ENCODE assay signal across 21 cellular contexts in genomic region chr3:172070269-172070668, GRCh38. TPM values are rescaled to one million over a fixed set of nuclear protein-coding genes. Genes with fewer than 3 reads are reported as not detected.
A peak's percentile ranks its signal among the peaks of the same experiment; 100 is the strongest.
DNase-seq lines count a peak whose midpoint lies in the region; ATAC-seq and TF ChIP-seq lines count a peak whose summit lies in the region.
"Had no signal": no experiment of that assay in that cellular context is flagged by ENCODE, and none has a peak within 500 bp of the region (broad histone marks: within the 10 kb centered on the region; RNA-seq: fewer than 3 reads in every experiment).

No MANE protein-coding gene starts in this region.

- H3K23ac ChIP-seq in trophoblast cell (ENCODE audit: low read length): no peak overlapping the region

- CTCF ChIA-PET in OCI-LY7 (lab: Charles Lee; ENCODE audit: unreplicated experiment): no interaction called here
- CTCF ChIA-PET in PC-9 (lab: Charles Lee): no interaction called here

- H3K27ac Mint-ChIP-seq in HFFc6: peak overlapping the region; percentile 29; the same call in 1 of the 2 replicates
- H3K27ac Mint-ChIP-seq: activated CD4-positive, alpha-beta T cell treated with anti-CD3 and anti-CD28 coated beads, Interleukin-2, amount 10 ng/mL, durations not matched to agents 24 days and 14 days; CD8-positive, alpha-beta T cell; stimulated activated effector memory CD8-positive, alpha-beta T cell treated with anti-CD3 and anti-CD28 coated beads, Interleukin-12 subunit alpha, Interleukin-12 subunit beta, amount 100 ng/mL, for 72 hours had no signal

- H3K27me3 ChIP-seq in ACC112 (ENCODE audit: insufficient read depth, low read length) (no peaks in the 10 kb centered on the region), trophoblast cell (ENCODE audit: insufficient read depth, low read length) (no peaks in the 10 kb centered on the region), prostate gland (replicated peaks; ENCODE audit: insufficient read depth) (no peaks in the 10 kb centered on the region), PC-9 (ENCODE audit: insufficient read depth, low read depth) (no peaks in the 10 kb centered on the region)
- H3K27me3 ChIP-seq: upper lobe of left lung had no signal

- no peak overlapping the region for H2BK12ac ChIP-seq in trophoblast cell (ENCODE audit: low read length)

- peaks cover 89% of the 10 kb centered on the region for H3F3A ChIP-seq in PC-9 (ENCODE audit: insufficient read depth, low read depth)

- H3K14ac ChIP-seq in trophoblast cell (ENCODE audit: low read length): no peak overlapping the region

- no peak for TF ChIP-seq CTCF in HFFc6 (IDR thresholded peaks at IDR 0.05)
- no peak for TF ChIP-seq CTCF in fibroblast of the aortic adventitia (IDR thresholded peaks at IDR 0.05; ENCODE audit: insufficient read depth, low read length)
- no peak for TF ChIP-seq CTCF in prostate gland (IDR thresholded peaks at IDR 0.05)
- no peak for TF ChIP-seq CTCF in OCI-LY7 (conservative IDR thresholded peaks at IDR 0.05; ENCODE audit: low read length)
- no peak for TF ChIP-seq CTCF in PC-9 (conservative IDR thresholded peaks at IDR 0.05)

- no peaks in the 10 kb centered on the region for H3K79me1 ChIP-seq in trophoblast cell (ENCODE audit: low read length)

- no peak overlapping the region for H4K12ac ChIP-seq in trophoblast cell (ENCODE audit: low read depth, low read length)

- H3K4me3 Mint-ChIP-seq in HFFc6: no peak overlapping the region
- H3K4me3 Mint-ChIP-seq: activated CD4-positive, alpha-beta T cell treated with anti-CD3 and anti-CD28 coated beads, Interleukin-2, amount 10 ng/mL, durations not matched to agents 24 days and 14 days; CD8-positive, alpha-beta T cell; stimulated activated effector memory CD8-positive, alpha-beta T cell treated with anti-CD3 and anti-CD28 coated beads, Interleukin-12 subunit alpha, Interleukin-12 subunit beta, amount 100 ng/mL, for 72 hours had no signal

- POLR2A ChIA-PET in OCI-LY7 (lab: Charles Lee): interaction anchor here (0.6 to 1.2 kb wide), 5 partner anchors 11 to 67 kb away, joined by 3 to 4 read pairs (median 3); no protein-coding TSS in a partner anchor
- POLR2A ChIA-PET in PC-9 (lab: Charles Lee; ENCODE audit: unreplicated experiment): no interaction called here

- H3K4ac ChIP-seq in trophoblast cell (ENCODE audit: low read depth, low read length): peak overlapping the region; percentile 8

- H3K79me2 ChIP-seq in ACC112 (ENCODE audit: control insufficient read depth, insufficient read depth, low read length, unreplicated experiment): peaks cover 99% of the 10 kb centered on the region
- peaks cover 4% of the 10 kb centered on the region for H3K79me2 ChIP-seq in trophoblast cell (ENCODE audit: control insufficient read depth, insufficient read depth, low read length, poor library complexity)
- H3K79me2 ChIP-seq in OCI-LY7 (ENCODE audit: insufficient read depth, low read depth, low read length): no peaks in the 10 kb centered on the region
- peaks cover 100% of the 10 kb centered on the region for H3K79me2 ChIP-seq in PC-9 (ENCODE audit: low read depth)

- H2BK5ac ChIP-seq in trophoblast cell (ENCODE audit: low read depth, low read length, poor library complexity): no peak overlapping the region

- H3K27ac ChIP-seq in ACC112 (ENCODE audit: low read depth, low read length) (peak overlapping the region; percentile 15), trophoblast cell (ENCODE audit: low read depth, low read length) (no peak overlapping the region), prostate gland (no peak overlapping the region), OCI-LY7 (ENCODE audit: low read depth, low read length, poor library complexity, severe bottlenecking) (no peak overlapping the region), PC-9 (no peak overlapping the region)

- H3K9me2 ChIP-seq in OCI-LY7 (ENCODE audit: insufficient read depth, low read length) (no peaks in the 10 kb centered on the region), PC-9 (ENCODE audit: insufficient read depth) (no peaks in the 10 kb centered on the region)

- intact Hi-C loops in prostate gland (cut with DNase I): no loop called here
- intact Hi-C loops in OCI-LY7 (cut with micrococcal nuclease; ENCODE audit: unreplicated experiment): no loop called here
- intact Hi-C loops in PC-9 (cut with micrococcal nuclease; ENCODE audit: unreplicated experiment): no loop called here

- no peak overlapping the region for H4K91ac ChIP-seq in trophoblast cell (ENCODE audit: low read depth, low read length)

- H3K4me1 ChIP-seq in ACC112 (ENCODE audit: control insufficient read depth, insufficient read depth, low read length, unreplicated experiment): peaks cover 82% of the 10 kb centered on the region
- H3K4me1 ChIP-seq in trophoblast cell (ENCODE audit: control insufficient read depth in 1 of 2, insufficient read depth in 2 of 2, low read length in 2 of 2): peaks cover 0 to 11% of the 10 kb centered on the region in 2 experiments
- H3K4me1 ChIP-seq in prostate gland (replicated peaks): peaks cover 3% of the 10 kb centered on the region
- peaks cover 15% of the 10 kb centered on the region for H3K4me1 ChIP-seq in OCI-LY7 (ENCODE audit: insufficient read depth, low read length, poor library complexity, severe bottlenecking)
- peaks cover 10% of the 10 kb centered on the region; the same call in 1 of the 2 replicates for H3K4me1 ChIP-seq in PC-9 (replicated peaks; ENCODE audit: insufficient read depth)

- ATAC-seq in GM21528 (IDR thresholded peaks at IDR 0.05; ENCODE audit: low FRiP score, unreplicated experiment): no peak
- ATAC-seq: CD8-positive, alpha-beta T cell; stimulated activated effector memory CD8-positive, alpha-beta T cell treated with anti-CD3 and anti-CD28 coated beads, Interleukin-12 subunit alpha, Interleukin-12 subunit beta, amount 100 ng/mL, for 72 hours had no signal

- no peak overlapping the region for H3K18ac ChIP-seq in trophoblast cell (ENCODE audit: low read length)

- no peak overlapping the region for H2BK120ac ChIP-seq in trophoblast cell (ENCODE audit: insufficient read depth, low read length, poor library complexity)

- TF ChIP-seq POLR2A in prostate gland (IDR thresholded peaks at IDR 0.05): no peak

- H4K20me1 ChIP-seq in OCI-LY7 (ENCODE audit: insufficient read depth, low read length) (no peaks in the 10 kb centered on the region), PC-9 (ENCODE audit: insufficient read depth) (peaks cover 98% of the 10 kb centered on the region)

- no peak overlapping the region for H2AK5ac ChIP-seq in trophoblast cell (ENCODE audit: low read length)

- peaks cover 23% of the 10 kb centered on the region; the same call in 1 of the 2 replicates for H3K36me3 ChIP-seq in ACC112 (ENCODE audit: insufficient read depth, low read length)
- peaks cover 0 to 6% of the 10 kb centered on the region in 2 experiments for H3K36me3 ChIP-seq in trophoblast cell (ENCODE audit: control insufficient read depth in 1 of 2, insufficient read depth in 2 of 2, low read length in 2 of 2)
- no peaks in the 10 kb centered on the region for H3K36me3 ChIP-seq in prostate gland
- no peaks in the 10 kb centered on the region for H3K36me3 ChIP-seq in OCI-LY7 (ENCODE audit: insufficient read depth, low read length)
- peaks cover 79% of the 10 kb centered on the region for H3K36me3 ChIP-seq in PC-9 (ENCODE audit: low read depth)

- no CpG with 5 or more reads among the region's 6 CpGs for WGBS in trophoblast cell (ENCODE audit: extremely low coverage, insufficient coverage, insufficient read length)
- WGBS in prostate gland: 67% methylated on average over 6 of the region's 6 CpGs

- no peak for DNase-seq in HFFc6
- DNase-seq in fibroblast of the aortic adventitia (ENCODE audit: low read depth): peak; percentile 36
- no peak for DNase-seq in trophoblast cell
- DNase-seq in prostate gland (ENCODE audit: low spot score): no peak
- no peak for DNase-seq in OCI-LY7 (ENCODE audit: low spot score)
- DNase-seq in PC-9: no peak
- DNase-seq: activated CD4-positive, alpha-beta T cell treated with anti-CD3 and anti-CD28 coated beads, Interleukin-2, amount 10 ng/mL, durations not matched to agents 24 days and 14 days; activated CD8-positive, alpha-beta memory T cell treated with anti-CD3 and anti-CD28 coated beads, Interleukin-2, amount 50 U/mL, for 4 hours; activated gamma-delta T cell; aorta; CD8-positive, alpha-beta T cell; DMS79 treated with DMSO at 0.1 percent for 48 hours; foreskin fibroblast; NCI-H146; NCI-H345; posterior cingulate gyrus; stimulated activated CD4-positive, alpha-beta T cell treated with anti-CD3 and anti-CD28 coated beads, Interleukin-12 subunit alpha, Interleukin-12 subunit beta, amount 100 ng/mL, for 4 hours; upper lobe of left lung had no signal

- H4K8ac ChIP-seq in trophoblast cell (ENCODE audit: low read depth, low read length): no peak overlapping the region

- H3K4me3 ChIP-seq in ACC112 (ENCODE audit: low read depth, low read length): no peak overlapping the region
- H3K4me3 ChIP-seq in fibroblast of the aortic adventitia (ENCODE audit: low read depth, low read length): peak overlapping the region; percentile 15
- no peak overlapping the region for H3K4me3 ChIP-seq in trophoblast cell (ENCODE audit: low read depth, low read length)
- H3K4me3 ChIP-seq in prostate gland: no peak overlapping the region
- no peak overlapping the region for H3K4me3 ChIP-seq in OCI-LY7 (ENCODE audit: low read depth, low read length, poor library complexity, severe bottlenecking)
- no peak overlapping the region for H3K4me3 ChIP-seq in PC-9
- H3K4me3 ChIP-seq: upper lobe of left lung had no signal

- H3K9me3 ChIP-seq in trophoblast cell (ENCODE audit: insufficient read depth, low read depth, low read length): no peaks in the 10 kb centered on the region
- H3K9me3 ChIP-seq in prostate gland: no peaks in the 10 kb centered on the region
- no peaks in the 10 kb centered on the region for H3K9me3 ChIP-seq in OCI-LY7 (ENCODE audit: low read length)
- H3K9me3 ChIP-seq in PC-9 (ENCODE audit: insufficient read depth, low read depth): no peaks in the 10 kb centered on the region; the same call in 1 of the 2 replicates
- H3K9me3 ChIP-seq: upper lobe of left lung had no signal

- no TSS peak for BruUV-seq in OCI-LY7 (replicated peaks; lab: Mats Ljungman, UMichigan)
- no TSS peak for BruUV-seq in PC-9 (replicated peaks; lab: Mats Ljungman, UMichigan)

- H2AFZ ChIP-seq in ACC112 (ENCODE audit: low read length, unreplicated experiment) (no peak overlapping the region), trophoblast cell (ENCODE audit: insufficient read depth, low read length, poor library complexity) (no peak overlapping the region), OCI-LY7 (ENCODE audit: low read length) (no peak overlapping the region), PC-9 (no peak overlapping the region)

- peaks cover 11% of the 10 kb centered on the region; the same call in 1 of the 2 replicates for H3K36me3 Mint-ChIP-seq in HFFc6 (ENCODE audit: low read depth)
- H3K36me3 Mint-ChIP-seq: stimulated activated effector memory CD8-positive, alpha-beta T cell treated with anti-CD3 and anti-CD28 coated beads, Interleukin-12 subunit alpha, Interleukin-12 subunit beta, amount 100 ng/mL, for 72 hours had no signal

- no peaks in the 10 kb centered on the region for H3K27me3 Mint-ChIP-seq in HFFc6 (ENCODE audit: insufficient read depth)
- H3K27me3 Mint-ChIP-seq: activated CD4-positive, alpha-beta T cell treated with anti-CD3 and anti-CD28 coated beads, Interleukin-2, amount 10 ng/mL, durations not matched to agents 24 days and 14 days had no signal

- H3K4me2 ChIP-seq in trophoblast cell (ENCODE audit: low read length) (no peak overlapping the region), OCI-LY7 (ENCODE audit: low read length) (no peak overlapping the region), PC-9 (no peak overlapping the region)

- no peak overlapping the region for H3K9ac ChIP-seq in trophoblast cell (ENCODE audit: low read length)

- H3K9me3 Mint-ChIP-seq in HFFc6: no peaks in the 10 kb centered on the region
- H3K9me3 Mint-ChIP-seq: activated CD4-positive, alpha-beta T cell treated with anti-CD3 and anti-CD28 coated beads, Interleukin-2, amount 10 ng/mL, durations not matched to agents 24 days and 14 days; CD8-positive, alpha-beta T cell; stimulated activated effector memory CD8-positive, alpha-beta T cell treated with anti-CD3 and anti-CD28 coated beads, Interleukin-12 subunit alpha, Interleukin-12 subunit beta, amount 100 ng/mL, for 72 hours had no signal

- H3K4me1 Mint-ChIP-seq in HFFc6 (ENCODE audit: low read depth): peaks cover 59% of the 10 kb centered on the region

RNA-seq across cellular contexts. Expression of gene FNDC3B, which starts 30.9 kb away (rescaled TPM):
- total RNA-seq in HFFc6 (2021; fragmentation: NEBNext Ultra II Directional; extraction: Animal tissue kit (Norgen Biotek cat#: 25700)): 100 to 1,000 TPM; 133 to 192 (median 155) TPM
- total RNA-seq in fibroblast of the aortic adventitia (ENCODE audit: low replicate concordance) (53.0 and 139 TPM in 2 replicates), prostate gland (10 to 100 TPM; 35.9 to 62.4 TPM), OCI-LY7 (2022) (28.5 and 43.3 TPM in 2 replicates), PC-9 (2021) (79.4 and 106 TPM in 2 replicates)
- polyA plus RNA-seq in trophoblast cell (2013): 70.8 and 74.9 TPM in 2 replicates
- 17.3 and 23.3 TPM in 2 replicates for total RNA-seq in OCI-LY7 (2014; rRNA removed; shearing (Covaris generic))
